ENCODE assay signal across 8 cellular contexts in the genomic region with DNA sequence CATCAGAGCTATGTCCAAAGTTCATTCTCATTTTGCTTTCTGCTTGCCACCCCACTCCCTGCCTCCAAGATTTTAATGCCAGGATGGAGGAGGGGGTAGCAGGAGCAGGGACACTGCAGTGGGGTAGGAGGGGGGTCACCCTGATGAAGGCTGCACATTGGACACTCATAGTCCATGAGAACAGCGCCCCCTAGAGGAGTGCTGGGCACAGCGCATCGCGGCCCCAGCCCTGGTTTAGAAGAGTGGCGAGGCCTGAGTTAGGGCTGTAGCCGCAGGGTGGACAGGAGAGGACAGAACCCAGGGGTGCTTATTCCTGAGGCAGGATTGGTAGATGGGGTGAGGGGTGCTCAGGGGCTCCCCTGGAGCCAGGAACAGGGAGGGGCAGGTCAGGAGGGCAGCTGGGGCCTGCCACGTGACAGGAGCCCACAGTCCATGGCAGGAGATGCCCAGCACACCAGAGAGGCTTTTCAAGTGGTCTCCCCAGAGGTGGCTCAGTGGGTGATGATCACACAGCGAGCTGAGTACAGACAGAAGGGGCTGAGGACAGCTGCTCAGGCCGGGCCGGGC.
DNase-seq lines count a peak whose midpoint lies in the region; ATAC-seq and TF ChIP-seq lines count a peak whose summit lies in the region.

No MANE protein-coding gene starts in this region.

- no peak overlapping the region for H3K4me3 Mint-ChIP-seq in chondrocyte (ENCODE audit: unreplicated experiment)

- no peak overlapping the region for H3K9ac ChIP-seq in neuronal stem cell (ENCODE audit: low read depth, low read length, poor library complexity)

- H3K4me2 ChIP-seq in PC-9 (no peak overlapping the region), osteoblast (ENCODE audit: insufficient read depth, low read length) (no peak overlapping the region), neuronal stem cell (ENCODE audit: insufficient read depth, low read length, poor library complexity, severe bottlenecking) (no peak overlapping the region)

- no peak overlapping the region for H3K27ac ChIP-seq in PC-9
- H3K27ac ChIP-seq in osteoblast (ENCODE audit: low read depth, low read length), result no peak overlapping the region
- no peak overlapping the region for H3K27ac ChIP-seq in tibial artery
- no peak overlapping the region for H3K27ac ChIP-seq in neuronal stem cell (replicated peaks; ENCODE audit: low read length)

- H3K27me3 Mint-ChIP-seq in chondrocyte (ENCODE audit: low read depth), result peaks cover 28% of the 10 kb centered on the region

- no peak overlapping the region for H2BK12ac ChIP-seq in neuronal stem cell (ENCODE audit: low read length)

- H3K23ac ChIP-seq in neuronal stem cell (ENCODE audit: low read depth, low read length, poor library complexity), result no peak overlapping the region

- no peaks in the 10 kb centered on the region for H4K20me1 ChIP-seq in PC-9 (ENCODE audit: insufficient read depth)
- no peaks in the 10 kb centered on the region for H4K20me1 ChIP-seq in osteoblast (ENCODE audit: insufficient read depth, low read length)

- WGBS in neuronal stem cell (ENCODE audit: extremely low coverage in 2 of 2, insufficient read length in 2 of 2, insufficient replicate concordance in 1 of 2), 2 donors, result no CpG with 5 or more reads among the region's 10 CpGs

- BruUV-seq in PC-9 (replicated peaks; lab: Mats Ljungman, UMichigan), result no TSS peak

- H2BK15ac ChIP-seq in neuronal stem cell (ENCODE audit: low read length), result no peak overlapping the region

- H2BK120ac ChIP-seq in neuronal stem cell (ENCODE audit: low read depth, low read length), result no peak overlapping the region

- no peak for ATAC-seq in GM18868 (IDR thresholded peaks at IDR 0.05; ENCODE audit: unreplicated experiment)

- no peaks in the 10 kb centered on the region for H3K27me3 ChIP-seq in PC-9 (ENCODE audit: insufficient read depth, low read depth)
- H3K27me3 ChIP-seq in osteoblast (ENCODE audit: insufficient read depth, low read length), result peaks cover 14% of the 10 kb centered on the region
- peaks cover 0 to 30% of the 10 kb centered on the region in 2 donors for H3K27me3 ChIP-seq in tibial artery
- H3K27me3 ChIP-seq in neuronal stem cell (ENCODE audit: control insufficient read depth in 3 of 3, insufficient read depth in 3 of 3, low read depth in 1 of 3, low read length in 3 of 3), result no peaks in the 10 kb centered on the region

- POLR2A ChIA-PET in PC-9 (lab: Charles Lee; ENCODE audit: unreplicated experiment), result no interaction called here

- H3K9me3 ChIP-seq in PC-9 (ENCODE audit: insufficient read depth, low read depth), result no peaks in the 10 kb centered on the region
- no peaks in the 10 kb centered on the region for H3K9me3 ChIP-seq in osteoblast (ENCODE audit: low read depth, low read length)
- H3K9me3 ChIP-seq in tibial artery, result no peaks in the 10 kb centered on the region
- peaks cover 0 to 1% of the 10 kb centered on the region in 2 donors for H3K9me3 ChIP-seq in neuronal stem cell (replicated peaks in 1 of 2; ENCODE audit: control insufficient read depth in 2 of 2, insufficient read depth in 1 of 2, low read depth in 1 of 2, low read length in 2 of 2)

- H3K14ac ChIP-seq in neuronal stem cell (ENCODE audit: low read length), result no peak overlapping the region

- H2AFZ ChIP-seq in PC-9, result no peak overlapping the region
- H2AFZ ChIP-seq in osteoblast (ENCODE audit: low read length), result no peak overlapping the region
- no peak overlapping the region for H2AFZ ChIP-seq in neuronal stem cell (ENCODE audit: low read length)

- H3K4me3 ChIP-seq in PC-9 (no peak overlapping the region), osteoblast (ENCODE audit: insufficient read depth, low read length) (no peak overlapping the region), tibial artery (no peak overlapping the region), neuronal stem cell (ENCODE audit: low read length in 2 of 2) (no peak overlapping the region)

- H2AK5ac ChIP-seq in neuronal stem cell (ENCODE audit: low read depth, low read length), result no peak overlapping the region

- peaks cover 6% of the 10 kb centered on the region; the same call in 1 of the 2 replicates for H3K4me1 ChIP-seq in PC-9 (replicated peaks; ENCODE audit: insufficient read depth)
- no peaks in the 10 kb centered on the region for H3K4me1 ChIP-seq in osteoblast (ENCODE audit: insufficient read depth, low read length)
- no peaks in the 10 kb centered on the region for H3K4me1 ChIP-seq in tibial artery
- peaks cover 0 to 1% of the 10 kb centered on the region in 2 donors for H3K4me1 ChIP-seq in neuronal stem cell (ENCODE audit: control insufficient read depth in 2 of 2, insufficient read depth in 1 of 2, low read depth in 1 of 2, low read length in 2 of 2)

- H2BK5ac ChIP-seq in neuronal stem cell (ENCODE audit: low read length), result no peak overlapping the region

- CTCF ChIA-PET in PC-9 (lab: Charles Lee), result interaction anchor here (1.0 kb wide), 1 partner anchor 36 kb away, joined by 3 read pairs; no protein-coding TSS in a partner anchor

- TF ChIP-seq CTCF in PC-9 (conservative IDR thresholded peaks at IDR 0.05) (peak; percentile 68), chondrocyte (IDR thresholded peaks at IDR 0.05) (peak; percentile 80), osteoblast (IDR thresholded peaks at IDR 0.05; ENCODE audit: extremely low read depth, low read depth, low read length) (peak; percentile 58), tibial artery (IDR thresholded peaks at IDR 0.05) (peak in 1 of 2 experiments; percentile 40)

- no peak overlapping the region for H3K27ac Mint-ChIP-seq in chondrocyte (ENCODE audit: unreplicated experiment)

- H3K4me1 Mint-ChIP-seq in chondrocyte (ENCODE audit: low read depth), result no peaks in the 10 kb centered on the region

- H4K91ac ChIP-seq in neuronal stem cell (ENCODE audit: low read depth, low read length, poor library complexity), result no peak overlapping the region

- no peaks in the 10 kb centered on the region; the same call in 1 of the 2 replicates for H3F3A ChIP-seq in PC-9 (ENCODE audit: insufficient read depth, low read depth)

- DNase-seq in NCI-H345 (lab: John Stamatoyannopoulos, UW) (peak; percentile 15), NCI-H345 treated with DMSO at 0.1 percent for 48 hours (lab: John Stamatoyannopoulos, UW; ENCODE audit: unreplicated experiment) (no peak), PC-9 (no peak), chondrocyte (ENCODE audit: low spot score) (no peak), osteoblast (ENCODE audit: insufficient read length, low spot score, missing footprints) (peak; percentile 88), tibial artery (no peak), neuronal stem cell (ENCODE audit: low spot score) (no peak)

- H3K79me2 ChIP-seq in PC-9 (ENCODE audit: low read depth) (no peaks in the 10 kb centered on the region), osteoblast (ENCODE audit: insufficient read depth, low read length) (no peaks in the 10 kb centered on the region)

- no peak overlapping the region for H4K8ac ChIP-seq in neuronal stem cell (ENCODE audit: low read depth, low read length)

- no peak overlapping the region for H3K4ac ChIP-seq in neuronal stem cell (ENCODE audit: low read length)

- no peaks in the 10 kb centered on the region for H3K36me3 Mint-ChIP-seq in chondrocyte (ENCODE audit: low read depth)

- H3K79me1 ChIP-seq in neuronal stem cell (ENCODE audit: low read depth, low read length), result no peaks in the 10 kb centered on the region

- H3K9me3 Mint-ChIP-seq in chondrocyte (ENCODE audit: low read depth), result no peaks in the 10 kb centered on the region

- H3K18ac ChIP-seq in neuronal stem cell (ENCODE audit: low read length), result no peak overlapping the region

- H3K9me2 ChIP-seq in PC-9 (ENCODE audit: insufficient read depth), result no peaks in the 10 kb centered on the region

- H3K36me3 ChIP-seq in PC-9 (ENCODE audit: low read depth) (no peaks in the 10 kb centered on the region), osteoblast (ENCODE audit: insufficient read depth, low read length) (no peaks in the 10 kb centered on the region), tibial artery (no peaks in the 10 kb centered on the region), neuronal stem cell (replicated peaks in 1 of 2; ENCODE audit: control insufficient read depth in 2 of 2, insufficient read depth in 2 of 2, low read length in 2 of 2) (peaks cover 0 to 1% of the 10 kb centered on the region in 2 donors)

- intact Hi-C loops in PC-9 (cut with micrococcal nuclease; ENCODE audit: unreplicated experiment), result no loop called here
- intact Hi-C loops in tibial artery (cut with DNase I; ENCODE audit: low total_unique reads), result no loop called here

Comparison
In these comparisons a context has a peak if more than half of its experiments do, and no peak if none do; other contexts are left out.
1. DNase-seq: peak in NCI-H345 (single experiment) and osteoblast (single experiment); none in NCI-H345 treated with DMSO at 0.1 percent for 48 hours (single experiment), PC-9 (0 of 2), chondrocyte (single experiment), tibial artery (0 of 2) and neuronal stem cell (single experiment).